Comparison of ENCODE assay signal across 8 cellular contexts in the genomic region with DNA sequence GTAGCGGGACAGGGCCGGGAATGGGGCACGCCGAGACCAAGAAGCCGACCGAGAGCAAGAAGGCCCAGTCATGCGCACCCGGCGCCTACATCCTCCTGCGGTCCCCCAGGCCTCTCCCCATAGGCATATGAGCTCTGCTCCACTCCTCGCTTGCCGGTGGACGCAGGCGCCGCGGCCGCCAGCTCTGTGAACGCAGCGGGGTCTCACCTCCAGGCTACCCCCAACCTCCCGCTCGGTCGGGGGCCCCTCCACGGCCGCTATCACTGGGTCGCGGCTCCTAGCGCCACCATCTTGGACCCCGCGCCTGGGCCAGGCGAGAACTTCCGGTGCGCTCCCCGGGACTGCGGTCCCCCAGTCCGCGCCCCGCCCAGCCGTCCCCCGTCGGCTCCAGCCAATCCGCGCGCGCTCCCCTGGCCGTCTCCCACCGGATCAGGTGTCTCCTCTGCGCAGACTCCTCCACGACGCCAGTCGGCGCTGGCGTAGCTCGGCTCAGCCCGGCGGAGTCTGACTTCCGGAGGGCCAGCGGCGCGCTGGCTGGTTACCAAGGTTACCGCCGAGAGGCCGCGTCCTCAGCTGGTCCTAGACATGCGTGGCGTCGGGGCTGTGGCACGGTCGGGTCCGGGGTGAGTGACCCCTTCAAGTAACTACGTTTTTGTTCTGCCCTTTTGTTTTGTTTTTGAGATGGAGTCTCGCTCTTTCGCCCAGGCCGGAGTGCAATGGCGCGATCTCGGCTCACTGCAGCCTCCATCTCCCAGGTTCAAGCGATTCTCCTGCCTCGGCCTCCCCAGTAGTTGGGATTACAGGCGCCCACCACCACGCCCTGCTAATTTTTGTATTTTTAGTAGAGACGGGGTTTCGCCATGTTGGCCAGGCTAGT. TPM values are rescaled to one million over a fixed set of nuclear protein-coding genes. Genes with fewer than 3 reads are reported as not detected.
A peak's percentile ranks its signal among the peaks of the same experiment; 100 is the strongest.
DNase-seq lines count a peak whose midpoint lies in the region; ATAC-seq, FAIRE-seq and TF ChIP-seq lines count a peak whose summit lies in the region.

TSS of gene ZNF594 (minus strand) at position 328 of the 877 bp plus-strand sequence. CDS start 7,612 bp downstream, outside the sequence.

- H3K36me3 ChIP-seq in prostate gland: no peaks in the 10 kb centered on the region

- no peaks in the 10 kb centered on the region for H3K27me3 ChIP-seq in prostate gland (replicated peaks; ENCODE audit: insufficient read depth)

- TF ChIP-seq POLR2A in GM12892 (IDR thresholded peaks at IDR 0.05; ENCODE audit: low read depth, low read length): peak; percentile 94
- TF ChIP-seq POLR2A in prostate gland (IDR thresholded peaks at IDR 0.05): peak; percentile 57

- peaks cover 4% of the 10 kb centered on the region for H3K9me3 ChIP-seq in prostate gland

- peak; percentile 100 for FAIRE-seq in GM12892 (lab: Jason Lieb, UNC)

- peak within 1 kb of the TSS; percentile 72 to 82 for H3K4me3 ChIP-seq in prostate gland

- peak; percentile 22 to 85 (median 74) for TF ChIP-seq CTCF in prostate gland (IDR thresholded peaks at IDR 0.05)

- H3K4me1 ChIP-seq in prostate gland (replicated peaks): no peaks in the 10 kb centered on the region

- DNase-seq in GM12892 (ENCODE audit: insufficient read length) (peak; percentile 99), NCI-H146 (lab: John Stamatoyannopoulos, UW) (peak; percentile 97), T-helper 1 cell (peak; percentile 92 to 97 (median 95)), amygdala (lab: John Stamatoyannopoulos, UW) (peak; percentile 20 to 97 (median 90)), left ventricle myocardium superior (peak; percentile 99), prostate gland (ENCODE audit: low spot score) (peak; percentile 94), ureter (ENCODE audit: low spot score) (peak; percentile 96)

- intact Hi-C loops in left ventricle myocardium superior (cut with micrococcal nuclease) (no loop called here), prostate gland (cut with DNase I) (no loop called here)

- 3% methylated on average over 70 of the region's 82 CpGs for WGBS in prostate gland

- ATAC-seq in HG02852 (IDR thresholded peaks at IDR 0.05; ENCODE audit: unreplicated experiment) (peak; percentile 98), left ventricle myocardium superior (peak; percentile 100)

- H3K27ac ChIP-seq in prostate gland: peak within 1 kb of the TSS; percentile 63 to 80

RNA-seq across cellular contexts. Expression of gene ZNF594, which starts in this region (rescaled TPM):
- 4.2 TPM for polyA plus RNA-seq in GM12892 (2012; ENCODE audit: missing spikeins)
- total RNA-seq in left ventricle myocardium superior: 7.5 TPM
- total RNA-seq in prostate gland: 10 to 100 TPM; 20.3 to 33.2 TPM
- 13.5 TPM for total RNA-seq in ureter

Comparison
In these comparisons a context has a peak if more than half of its experiments do, and no peak if none do; other contexts are left out.
1. Peak in every context shown above with its lines: DNase-seq, ATAC-seq, H3K4me3 ChIP-seq and H3K27ac ChIP-seq.